22 cellular contexts compared by ENCODE assay signal in genomic region chr1:204172404-204173049, GRCh38. TPM values are rescaled to one million over a fixed set of nuclear protein-coding genes. Genes with fewer than 3 reads are reported as not detected.
"Had no signal": no experiment of that assay in that cellular context is flagged by ENCODE, and none has a peak within 500 bp of the region (broad histone marks: within the 10 kb centered on the region; RNA-seq: fewer than 3 reads in every experiment).

No MANE protein-coding gene starts in this region.

- H3K36me3 Mint-ChIP-seq: neural progenitor cell, T-cell had no signal

- H3K9ac ChIP-seq: neural progenitor cell had no signal

- ATAC-seq: activated CD4-positive, alpha-beta T cell treated with anti-CD3 and anti-CD28 coated beads for 36 hours; activated CD8-positive, alpha-beta memory T cell treated with anti-CD3 and anti-CD28 coated beads, Interleukin-2, amount 10 ng/mL, durations not matched to agents 7 days and 5 days; left ventricle myocardium superior; T-cell had no signal

- H3K36me3 ChIP-seq: cardiac muscle cell, neural progenitor cell, sigmoid colon, thoracic aorta had no signal

- H2AFZ ChIP-seq: neural progenitor cell had no signal

- H3K27ac Mint-ChIP-seq: activated CD4-positive, alpha-beta memory T cell treated with anti-CD3 and anti-CD28 coated beads for 36 hours; activated CD4-positive, alpha-beta T cell treated with anti-CD3 and anti-CD28 coated beads for 36 hours; activated CD8-positive, alpha-beta memory T cell treated with anti-CD3 and anti-CD28 coated beads, Interleukin-2, amount 10 ng/mL, durations not matched to agents 7 days and 5 days; naive B cell; neural progenitor cell; T-cell had no signal

- FAIRE-seq: kidney had no signal

- DNase-seq: activated CD4-positive, alpha-beta memory T cell treated with anti-CD3 and anti-CD28 coated beads for 36 hours; activated CD4-positive, alpha-beta T cell treated with anti-CD3 and anti-CD28 coated beads for 36 hours; activated CD8-positive, alpha-beta memory T cell treated with anti-CD3 and anti-CD28 coated beads, Interleukin-2, amount 10 ng/mL, durations not matched to agents 7 days and 5 days; activated naive CD4-positive, alpha-beta T cell treated with anti-CD3 and anti-CD28 coated beads, Interleukin-2, amount 50 U/mL, for 16 hours; activated T-cell treated with anti-CD3 and anti-CD28 coated beads, Interleukin-2, amount 50 U/mL, for 1 hour; erythroblast; hippocampal formation; kidney; left ventricle myocardium superior; naive B cell; sigmoid colon; stimulated activated CD4-positive, alpha-beta T cell treated with anti-CD3 and anti-CD28 coated beads, Interleukin-1b, Interleukin-23, amount 100 ng/mL, for 48 hours; T-cell; T1000 had no signal

- H3K27ac ChIP-seq: cardiac muscle cell, neural progenitor cell, sigmoid colon, thoracic aorta had no signal

- H3K4me3 Mint-ChIP-seq: activated CD4-positive, alpha-beta memory T cell treated with anti-CD3 and anti-CD28 coated beads for 36 hours; activated CD4-positive, alpha-beta T cell treated with anti-CD3 and anti-CD28 coated beads for 36 hours; activated CD8-positive, alpha-beta memory T cell treated with anti-CD3 and anti-CD28 coated beads, Interleukin-2, amount 10 ng/mL, durations not matched to agents 7 days and 5 days; naive B cell; neural progenitor cell; T-cell had no signal

- H3K4me1 ChIP-seq: neural progenitor cell, sigmoid colon had no signal

- H3K4me1 Mint-ChIP-seq: activated CD4-positive, alpha-beta T cell treated with anti-CD3 and anti-CD28 coated beads for 36 hours; activated CD8-positive, alpha-beta memory T cell treated with anti-CD3 and anti-CD28 coated beads, Interleukin-2, amount 10 ng/mL, durations not matched to agents 7 days and 5 days; naive B cell; neural progenitor cell; T-cell had no signal

- H3K4me3 ChIP-seq: cardiac muscle cell, neural progenitor cell, sigmoid colon, thoracic aorta had no signal

- H3K27me3 Mint-ChIP-seq: activated CD8-positive, alpha-beta memory T cell treated with anti-CD3 and anti-CD28 coated beads, Interleukin-2, amount 10 ng/mL, durations not matched to agents 7 days and 5 days had no signal

- H3K4me2 ChIP-seq: neural progenitor cell had no signal

RNA-seq across cellular contexts. Expression of gene REN, which starts 6.4 kb away (rescaled TPM):
- total RNA-seq: activated CD4-positive, alpha-beta memory T cell treated with anti-CD3 and anti-CD28 coated beads for 36 hours; activated CD4-positive, alpha-beta T cell treated with anti-CD3 and anti-CD28 coated beads for 36 hours; activated CD8-positive, alpha-beta memory T cell treated with anti-CD3 and anti-CD28 coated beads, Interleukin-2, amount 10 ng/mL, durations not matched to agents 7 days and 5 days; cardiac muscle cell; dermis microvascular lymphatic vessel endothelial cell; left ventricle myocardium superior; osteocyte; sigmoid colon; T-cell; thoracic aorta had no signal

RNA-seq across cellular contexts. Expression of gene ETNK2, which starts 20.7 kb away (rescaled TPM):
- total RNA-seq: activated CD8-positive, alpha-beta memory T cell treated with anti-CD3 and anti-CD28 coated beads, Interleukin-2, amount 10 ng/mL, durations not matched to agents 7 days and 5 days had no signal

RNA-seq across cellular contexts. Expression of gene KISS1, which starts 23.8 kb away (rescaled TPM):
- total RNA-seq: activated CD4-positive, alpha-beta memory T cell treated with anti-CD3 and anti-CD28 coated beads for 36 hours; activated CD4-positive, alpha-beta T cell treated with anti-CD3 and anti-CD28 coated beads for 36 hours; activated CD8-positive, alpha-beta memory T cell treated with anti-CD3 and anti-CD28 coated beads, Interleukin-2, amount 10 ng/mL, durations not matched to agents 7 days and 5 days; glomerular endothelial cell; left ventricle myocardium superior; mesenteric fat pad; osteocyte; sigmoid colon; T-cell; thoracic aorta; urinary bladder had no signal

RNA-seq across cellular contexts. Expression of gene GOLT1A, which starts 41.3 kb away (rescaled TPM):
- total RNA-seq: activated CD8-positive, alpha-beta memory T cell treated with anti-CD3 and anti-CD28 coated beads, Interleukin-2, amount 10 ng/mL, durations not matched to agents 7 days and 5 days; glomerular endothelial cell; left ventricle myocardium superior; mesenteric fat pad; osteocyte; sigmoid colon; thoracic aorta had no signal
